ENCODE assay signal across 27 cellular contexts in genomic region chr1:24400065-24400464, GRCh38.
"Had no signal": no experiment of that assay in that cellular context is flagged by ENCODE, and none has a peak within 500 bp of the region (broad histone marks: within the 10 kb centered on the region; RNA-seq: fewer than 3 reads in every experiment).

No MANE protein-coding gene starts in this region.

- DNase-seq: activated CD4-positive, alpha-beta T cell treated with anti-CD3 and anti-CD28 coated beads, Interleukin-2, amount 50 U/mL, for 1 hour; activated CD4-positive, CD25-positive, alpha-beta regulatory T cell treated with anti-CD3 and anti-CD28 coated beads, Interleukin-2, amount 50 U/mL, for 72 hours; activated CD8-positive, alpha-beta T cell treated with anti-CD3 and anti-CD28 coated beads for 36 hours; activated naive CD4-positive, alpha-beta T cell; activated T-cell treated with anti-CD3 and anti-CD28 coated beads, Interleukin-2, amount 50 U/mL, for 48 hours; central memory CD4-positive, alpha-beta T cell; dermis blood vessel endothelial cell; effector CD4-positive, alpha-beta T cell; left lung; lower lobe of right lung; mesenchymal stem cell; naive thymus-derived CD8-positive, alpha-beta T cell; nucleus accumbens; pancreas; retina; sigmoid colon; spleen; stimulated activated naive CD4-positive, alpha-beta T cell; T-helper 1 cell; tibial artery; upper lobe of right lung; WERI-Rb-1 had no signal

- H3K4me3 Mint-ChIP-seq: activated CD8-positive, alpha-beta T cell treated with anti-CD3 and anti-CD28 coated beads for 36 hours; naive thymus-derived CD8-positive, alpha-beta T cell; neural crest cell had no signal

- H3K27ac Mint-ChIP-seq: activated CD8-positive, alpha-beta T cell treated with anti-CD3 and anti-CD28 coated beads for 36 hours; activated naive CD4-positive, alpha-beta T cell treated with anti-CD3 and anti-CD28 coated beads, Interleukin-2, amount 50 U/mL, for 72 hours had no signal

- H3K9me3 ChIP-seq: ascending aorta, left lung, lower lobe of right lung, pancreas, prostate gland, sigmoid colon, spleen, suprapubic skin, tibial artery, upper lobe of right lung had no signal

- H3K36me3 Mint-ChIP-seq: activated naive CD4-positive, alpha-beta T cell treated with anti-CD3 and anti-CD28 coated beads, Interleukin-2, amount 50 U/mL, for 72 hours had no signal

- H3K4me1 ChIP-seq: ascending aorta, left lung, lower lobe of right lung, pancreas, prostate gland, sigmoid colon, spleen, suprapubic skin, tibial artery, upper lobe of right lung had no signal

- H3K4me3 ChIP-seq: ascending aorta, left lung, lower lobe of right lung, pancreas, prostate gland, sigmoid colon, spleen, suprapubic skin, tibial artery, upper lobe of right lung had no signal

- H3K9me3 Mint-ChIP-seq: activated CD8-positive, alpha-beta T cell treated with anti-CD3 and anti-CD28 coated beads for 36 hours; activated naive CD4-positive, alpha-beta T cell treated with anti-CD3 and anti-CD28 coated beads, Interleukin-2, amount 50 U/mL, for 72 hours; naive thymus-derived CD8-positive, alpha-beta T cell; neural crest cell had no signal

- ATAC-seq: activated CD8-positive, alpha-beta T cell treated with anti-CD3 and anti-CD28 coated beads for 36 hours; activated naive CD4-positive, alpha-beta T cell treated with anti-CD3 and anti-CD28 coated beads, Interleukin-2, amount 50 U/mL, for 72 hours; left lung; lower lobe of right lung; naive thymus-derived CD8-positive, alpha-beta T cell; pancreas; upper lobe of right lung had no signal

- H3K27me3 Mint-ChIP-seq: activated CD8-positive, alpha-beta T cell treated with anti-CD3 and anti-CD28 coated beads for 36 hours; naive thymus-derived CD8-positive, alpha-beta T cell had no signal

- H3K4me1 Mint-ChIP-seq: naive thymus-derived CD8-positive, alpha-beta T cell; neural crest cell had no signal

- H3K27ac ChIP-seq: ascending aorta, left lung, lower lobe of right lung, pancreas, prostate gland, sigmoid colon, spleen, suprapubic skin, tibial artery, upper lobe of right lung, WERI-Rb-1 had no signal

- H3K36me3 ChIP-seq: ascending aorta, lower lobe of right lung, pancreas, prostate gland, tibial artery, WERI-Rb-1 had no signal

- H3K27me3 ChIP-seq: ascending aorta, left lung, pancreas, sigmoid colon, spleen, suprapubic skin, tibial artery, upper lobe of right lung had no signal
